Comparison of ENCODE assay signal across 7 cellular contexts in the genomic region with DNA sequence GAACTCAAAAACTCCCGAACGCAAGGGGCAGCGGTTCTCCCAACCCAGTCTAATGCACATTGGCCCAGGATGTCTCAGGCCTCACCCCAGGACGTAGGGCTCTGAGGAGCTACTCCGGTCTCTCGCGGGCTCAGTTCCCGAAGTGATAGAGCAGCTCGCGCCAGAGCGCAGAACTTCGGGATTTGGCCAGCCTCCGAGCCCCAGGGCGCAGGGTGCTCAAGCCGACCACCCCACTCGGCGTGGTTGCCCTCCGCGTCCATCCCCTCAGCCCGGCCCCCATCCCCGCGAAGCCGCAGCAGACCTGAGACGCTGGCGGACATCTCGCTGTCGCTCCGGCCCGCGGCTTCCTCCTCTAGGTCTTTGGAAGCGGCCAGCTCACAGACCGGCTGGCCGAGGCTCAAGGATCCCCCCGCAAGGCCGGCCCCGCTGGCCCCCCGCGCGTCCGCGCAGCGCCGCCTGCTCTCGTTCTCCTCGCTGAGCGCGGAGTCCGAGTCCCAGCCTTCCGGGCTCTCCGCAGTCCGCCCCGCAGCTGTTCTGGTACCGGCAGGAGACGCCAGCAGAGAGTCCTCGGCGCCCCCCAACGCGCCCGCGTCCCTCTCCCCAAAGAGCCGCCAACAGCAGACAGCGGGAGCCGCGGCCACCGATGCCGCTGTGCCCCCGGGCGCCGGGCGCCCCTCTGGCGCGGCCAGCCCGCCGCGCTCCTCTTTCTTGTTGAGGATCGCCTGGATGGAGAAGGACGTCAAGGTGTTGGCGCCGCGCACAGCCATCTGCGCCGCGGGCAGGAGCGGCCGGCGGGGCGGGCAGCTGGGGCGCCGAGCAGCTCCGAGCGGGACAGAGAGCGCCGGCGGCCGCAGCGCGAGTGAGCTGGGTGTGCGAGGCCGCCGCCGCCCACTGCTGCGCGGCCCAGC. TPM values are rescaled to one million over a fixed set of nuclear protein-coding genes. Genes with fewer than 3 reads are reported as not detected.
A peak's percentile ranks its signal among the peaks of the same experiment; 100 is the strongest.
DNase-seq lines count a peak whose midpoint lies in the region; ATAC-seq and TF ChIP-seq lines count a peak whose summit lies in the region.

Gene NKX3-2 (minus strand): TSS at position 861 of the 908 bp plus-strand sequence. CDS start 94 bp downstream, at position 767.

- no peak for TF ChIP-seq POLR2A in uterus (IDR thresholded peaks at IDR 0.05)
- TF ChIP-seq POLR2A in adrenal gland (IDR thresholded peaks at IDR 0.05) = no peak

- no peak for DNase-seq in GM06990 (ENCODE audit: extremely low read depth, insufficient read length)
- no peak for DNase-seq in LNCaP clone FGC (ENCODE audit: low read depth)
- DNase-seq in chondrocyte (ENCODE audit: low spot score) = no peak
- DNase-seq in lung microvascular endothelial cell (ENCODE audit: low read depth in 2 of 2) = peak; percentile 28 to 43
- DNase-seq in uterus = no peak
- DNase-seq in adrenal gland = no peak

- peaks cover 31% of the 10 kb centered on the region for H3K4me1 Mint-ChIP-seq in chondrocyte (ENCODE audit: low read depth)

- peaks cover 2% of the 10 kb centered on the region for H3K36me3 Mint-ChIP-seq in chondrocyte (ENCODE audit: low read depth)

- intact Hi-C loops in uterus (cut with DNase I; ENCODE audit: low total_unique reads) (no loop called here), adrenal gland (cut with DNase I) (loop anchor here (10.0 kb wide), 2 partner anchors 139 to 689 kb away; no protein-coding TSS in a partner anchor)

- H3K36me3 ChIP-seq in GM06990 (ENCODE audit: control insufficient read depth, insufficient read depth, low read length) (no peaks in the 10 kb centered on the region), uterus (no peaks in the 10 kb centered on the region), adrenal gland (replicated peaks in 1 of 2) (no peaks in the 10 kb centered on the region)

- peaks cover 0 to 11% of the 10 kb centered on the region in 2 donors for H3K4me1 ChIP-seq in uterus
- H3K4me1 ChIP-seq in adrenal gland (replicated peaks in 1 of 2) = peaks cover 0 to 46% of the 10 kb centered on the region in 2 donors

- peaks cover 35% of the 10 kb centered on the region for H3K27me3 Mint-ChIP-seq in chondrocyte (ENCODE audit: low read depth)

- peak within 1 kb of the TSS; percentile 25 to 64 for H3K27ac ChIP-seq in uterus
- H3K27ac ChIP-seq in adrenal gland = peak within 1 kb of the TSS in 1 of 5 donors; percentile 27

- peak within 1 kb of the TSS; percentile 74 for H3K27ac Mint-ChIP-seq in chondrocyte (ENCODE audit: unreplicated experiment)

- H3K9me3 ChIP-seq in uterus = no peaks in the 10 kb centered on the region
- no peaks in the 10 kb centered on the region for H3K9me3 ChIP-seq in adrenal gland (replicated peaks in 1 of 3)

- H3K4me3 Mint-ChIP-seq in chondrocyte (ENCODE audit: unreplicated experiment) = peak within 1 kb of the TSS; percentile 79

- H3K9me3 Mint-ChIP-seq in chondrocyte (ENCODE audit: low read depth) = no peaks in the 10 kb centered on the region

- TF ChIP-seq CTCF in GM06990 (IDR thresholded peaks at IDR 0.05; ENCODE audit: insufficient read depth, low read length, poor library complexity, severe bottlenecking) = no peak
- TF ChIP-seq CTCF in LNCaP clone FGC (IDR thresholded peaks at IDR 0.05; ENCODE audit: control insufficient read depth, extremely low read depth, insufficient read depth) = no peak
- TF ChIP-seq CTCF in chondrocyte (IDR thresholded peaks at IDR 0.05) = no peak
- no peak for TF ChIP-seq CTCF in uterus (IDR thresholded peaks at IDR 0.05)
- TF ChIP-seq CTCF in adrenal gland (IDR thresholded peaks at IDR 0.05) = no peak

- H3K27me3 ChIP-seq in GM06990 (replicated peaks; ENCODE audit: control insufficient read depth, insufficient read depth, low read length) (peaks cover 7% of the 10 kb centered on the region), uterus (peaks cover 37 to 68% of the 10 kb centered on the region in 2 donors), adrenal gland (peaks cover 91% of the 10 kb centered on the region)

- WGBS in adrenal gland, 4 donors = 4 to 15% (median 5%) methylated on average over 13 to 103 of the region's 103 CpGs

- H3K4me3 ChIP-seq in GM06990 (replicated peaks; ENCODE audit: low read depth, low read length) (peak within 1 kb of the TSS; percentile 57), LNCaP clone FGC (ENCODE audit: low read depth, low read length) (peak within 1 kb of the TSS; percentile 56), uterus (peak within 1 kb of the TSS; percentile 32 to 47), adrenal gland (peak within 1 kb of the TSS in 2 of 4 donors; percentile 48 to 65)

- ATAC-seq in HG02981 (IDR thresholded peaks at IDR 0.05; ENCODE audit: unreplicated experiment) = no peak

RNA-seq across cellular contexts. Expression of gene NKX3-2, which starts in this region (rescaled TPM):
- total RNA-seq in chondrocyte = 2.4 to 4.9 TPM (median 3.4 TPM) in 3 replicates
- total RNA-seq in lung microvascular endothelial cell = under 0.01 and 0.20 TPM in 2 replicates
- 1 to 10 TPM in 1 of 4 donors, under 1 TPM in 1, not detected in 2; 0.62 to 1.2 TPM for total RNA-seq in uterus
- under 1 TPM in 5 of 8 donors, not detected in 3; 0.07 to 0.50 (median 0.32) TPM for total RNA-seq in adrenal gland
- under 1 TPM in 1 of 3 donors, not detected in 2; 0.13 TPM for polyA plus RNA-seq in adrenal gland

Comparison
In these comparisons a context has a peak if more than half of its experiments do, and no peak if none do; other contexts are left out.
1. Peak in DNase-seq in lung microvascular endothelial cell; RNA of the gene not detected or under 1 TPM.